Comparison of ENCODE assay signal across 7 cellular contexts in the genomic region with DNA sequence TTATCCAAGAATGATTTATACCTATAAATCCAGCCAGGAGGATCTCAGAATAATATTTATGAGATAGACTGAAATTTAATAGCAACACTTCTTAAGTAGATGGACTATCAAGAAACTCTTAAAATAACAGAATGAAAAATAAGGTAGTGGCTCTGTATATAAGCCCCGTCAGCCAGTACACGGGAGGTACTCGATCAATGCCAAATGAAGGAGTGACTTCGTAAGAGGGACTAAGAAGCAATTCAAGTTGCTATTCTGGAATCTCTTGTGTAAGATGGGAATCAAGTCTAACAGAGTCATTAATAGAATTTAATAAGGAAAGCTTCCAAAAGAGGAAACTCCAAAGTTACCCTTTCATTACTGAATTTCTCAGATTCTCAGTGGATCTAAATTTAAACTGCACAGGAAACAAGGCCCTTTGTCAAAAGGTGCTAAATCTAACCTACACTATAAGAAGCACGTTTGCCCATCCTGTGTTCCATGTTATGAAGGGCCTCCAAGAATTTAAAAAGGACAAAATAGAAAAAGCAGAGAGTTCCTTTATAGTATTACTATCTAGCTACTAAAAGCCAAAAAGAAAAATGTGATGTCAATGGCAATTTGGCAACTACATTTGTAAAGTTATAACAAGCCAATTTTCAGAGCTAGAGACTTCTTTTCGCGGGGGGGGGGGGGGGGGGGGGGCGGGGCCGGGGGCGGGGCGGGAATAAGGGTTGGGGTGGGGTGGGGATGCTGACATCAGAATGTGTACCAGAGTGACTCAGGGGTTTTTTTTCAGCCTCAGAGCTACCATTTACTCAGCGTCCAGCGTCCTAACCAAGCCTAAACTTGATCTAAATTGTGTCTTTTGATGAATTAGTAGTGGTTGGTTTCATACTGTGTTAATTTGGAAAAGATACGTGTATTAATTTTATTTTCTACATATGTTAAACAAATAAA.
DNase-seq lines count a peak whose midpoint lies in the region; ATAC-seq and TF ChIP-seq lines count a peak whose summit lies in the region.

No MANE protein-coding gene starts in this region.

- DNase-seq in EL = peak; percentile 48
- DNase-seq in HS-5 (ENCODE audit: low read depth) = peak; percentile 10
- no peak for DNase-seq in central memory CD8-positive, alpha-beta T cell (ENCODE audit: low spot score in 2 of 2)
- no peak for DNase-seq in natural killer cell treated with Interleukin-12 subunit alpha and Interleukin-12 subunit beta and Interleukin-15 and Interleukin-18, amount 100 ng/mL, for 72 hours (ENCODE audit: low spot score)
- DNase-seq in NOMO-1 treated with DMSO at 0.1 percent for 48 hours (lab: John Stamatoyannopoulos, UW; ENCODE audit: unreplicated experiment) = no peak
- DNase-seq in transverse colon = no peak
- no peak for DNase-seq in NOMO-1 (lab: John Stamatoyannopoulos, UW; ENCODE audit: unreplicated experiment in 2 of 2)

- no peak overlapping the region for H3K4me3 ChIP-seq in transverse colon

- 40 to 43% methylated on average over 6 to 13 of the region's 14 CpGs for WGBS in transverse colon (ENCODE audit: low coverage in 1 of 2), 2 donors

- no peaks in the 10 kb centered on the region for H3K27me3 Mint-ChIP-seq in central memory CD8-positive, alpha-beta T cell
- no peaks in the 10 kb centered on the region for H3K27me3 Mint-ChIP-seq in natural killer cell treated with Interleukin-12 subunit alpha and Interleukin-12 subunit beta and Interleukin-15 and Interleukin-18, amount 100 ng/mL, for 72 hours

- peaks cover 28% of the 10 kb centered on the region for H3K36me3 Mint-ChIP-seq in central memory CD8-positive, alpha-beta T cell (ENCODE audit: insufficient read depth)
- peaks cover 12% of the 10 kb centered on the region for H3K36me3 Mint-ChIP-seq in natural killer cell treated with Interleukin-12 subunit alpha and Interleukin-12 subunit beta and Interleukin-15 and Interleukin-18, amount 100 ng/mL, for 72 hours

- H3K4me1 ChIP-seq in transverse colon = peaks cover 0 to 19% (median 0%) of the 10 kb centered on the region in 4 donors

- no peaks in the 10 kb centered on the region for H3K27me3 ChIP-seq in transverse colon

- no peak for TF ChIP-seq POLR2A in transverse colon (IDR thresholded peaks at IDR 0.05)

- peak overlapping the region in 1 of 4 donors; percentile 24 for H3K27ac ChIP-seq in transverse colon

- TF ChIP-seq CTCF in transverse colon (IDR thresholded peaks at IDR 0.05) = no peak

- peak overlapping the region; percentile 93 for H3K27ac Mint-ChIP-seq in central memory CD8-positive, alpha-beta T cell (ENCODE audit: low read depth)
- peak overlapping the region; percentile 80 to 90 for H3K27ac Mint-ChIP-seq in natural killer cell treated with Interleukin-12 subunit alpha and Interleukin-12 subunit beta and Interleukin-15 and Interleukin-18, amount 100 ng/mL, for 72 hours

- peaks cover 70% of the 10 kb centered on the region for H3K4me1 Mint-ChIP-seq in central memory CD8-positive, alpha-beta T cell
- H3K4me1 Mint-ChIP-seq in natural killer cell treated with Interleukin-12 subunit alpha and Interleukin-12 subunit beta and Interleukin-15 and Interleukin-18, amount 100 ng/mL, for 72 hours (ENCODE audit: low read depth in 2 of 2) = peaks cover 38 to 65% of the 10 kb centered on the region in 2 donors

- no peaks in the 10 kb centered on the region for H3K9me3 ChIP-seq in transverse colon

- H3K9me3 Mint-ChIP-seq in central memory CD8-positive, alpha-beta T cell = no peaks in the 10 kb centered on the region
- peaks cover 3% of the 10 kb centered on the region for H3K9me3 Mint-ChIP-seq in natural killer cell treated with Interleukin-12 subunit alpha and Interleukin-12 subunit beta and Interleukin-15 and Interleukin-18, amount 100 ng/mL, for 72 hours

- no peak for TF ChIP-seq EP300 in transverse colon (IDR thresholded peaks at IDR 0.05; ENCODE audit: low read depth)

- intact Hi-C loops in transverse colon (cut with DNase I; ENCODE audit: low total_unique reads) = no loop called here

- in situ Hi-C loops in transverse colon (cut with MboI; ENCODE audit: low pct_ligation_motif_present in 1 of 4, low pct_unique_long_range_greater_than_20kb in 1 of 4, low sequenced_read_pairs in 3 of 4) = no loop called here

- peak overlapping the region; percentile 33 for H3K4me3 Mint-ChIP-seq in central memory CD8-positive, alpha-beta T cell
- peak overlapping the region; percentile 58 for H3K4me3 Mint-ChIP-seq in natural killer cell treated with Interleukin-12 subunit alpha and Interleukin-12 subunit beta and Interleukin-15 and Interleukin-18, amount 100 ng/mL, for 72 hours

- H3K36me3 ChIP-seq in transverse colon = no peaks in the 10 kb centered on the region

- ATAC-seq in central memory CD8-positive, alpha-beta T cell (replicated peaks; ENCODE audit: extremely low read depth, poor library complexity, severe bottlenecking) = no peak
- peak; percentile 65 to 72 for ATAC-seq in natural killer cell treated with Interleukin-12 subunit alpha and Interleukin-12 subunit beta and Interleukin-15 and Interleukin-18, amount 100 ng/mL, for 72 hours

Comparison
In these comparisons a context has a peak if more than half of its experiments do, and no peak if none do; other contexts are left out.
1. DNase-seq: peak in EL (single experiment) and HS-5 (single experiment); none in central memory CD8-positive, alpha-beta T cell (0 of 2), natural killer cell treated with Interleukin-12 subunit alpha and Interleukin-12 subunit beta and Interleukin-15 and Interleukin-18, amount 100 ng/mL, for 72 hours (single experiment), NOMO-1 treated with DMSO at 0.1 percent for 48 hours (single experiment), transverse colon (single experiment) and NOMO-1 (0 of 2).